In the genomic region with DNA sequence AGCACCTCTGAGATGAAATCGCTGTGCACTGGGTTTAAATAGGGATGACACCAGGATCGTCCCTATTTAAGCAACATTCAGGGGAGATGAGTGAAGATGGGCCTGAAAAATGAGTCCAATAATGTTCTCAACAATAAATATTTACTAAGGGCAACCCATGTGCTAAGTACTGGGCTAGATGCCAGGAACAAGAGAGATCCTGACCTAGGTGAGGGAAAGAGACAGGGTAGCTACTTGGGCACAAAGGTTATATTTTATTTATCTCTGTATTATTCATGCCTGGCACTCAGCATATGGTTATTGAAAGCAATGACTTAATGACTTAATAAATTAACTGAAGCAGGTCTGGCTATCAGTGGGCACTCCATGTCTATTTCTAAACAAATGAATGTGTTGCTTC, we compare ENCODE assay signal across 28 cellular contexts. TPM values are rescaled to one million over a fixed set of nuclear protein-coding genes. Genes with fewer than 3 reads are reported as not detected.
DNase-seq lines count a peak whose midpoint lies in the region; ATAC-seq lines count a peak whose summit lies in the region.
"Had no signal": no experiment of that assay in that cellular context is flagged by ENCODE, and none has a peak within 500 bp of the region (broad histone marks: within the 10 kb centered on the region; RNA-seq: fewer than 3 reads in every experiment).

No MANE protein-coding gene starts in this region.

- H3K79me2 ChIP-seq in GM23248 (ENCODE audit: insufficient read depth): no peaks in the 10 kb centered on the region

- no peaks in the 10 kb centered on the region for H3K9me3 ChIP-seq in GM23248 (ENCODE audit: low read depth)
- H3K9me3 ChIP-seq: ascending aorta, upper lobe of left lung had no signal

- no peak overlapping the region for H3K4me2 ChIP-seq in GM23248 (ENCODE audit: unreplicated experiment)
- H3K4me2 ChIP-seq: PC-9 had no signal

- ATAC-seq in left lobe of liver (peak; percentile 87), HG03135 (IDR thresholded peaks at IDR 0.05; ENCODE audit: unreplicated experiment) (no peak)

- no peak overlapping the region for H3K9ac ChIP-seq in GM23248

- H2AFZ ChIP-seq in GM23248: no peak overlapping the region
- H2AFZ ChIP-seq: PC-9 had no signal

- no peaks in the 10 kb centered on the region for H3K4me1 ChIP-seq in GM23248 (ENCODE audit: insufficient read depth)
- H3K4me1 ChIP-seq: ascending aorta, upper lobe of left lung had no signal

- no peak overlapping the region for H3K27ac ChIP-seq in GM23248
- H3K27ac ChIP-seq: ascending aorta, C4-2B, PC-9, upper lobe of left lung had no signal

- 7 to 21% methylated on average over 2 of the region's 2 CpGs for WGBS in GM23248 (ENCODE audit: low coverage in 1 of 2, low lambda C conversion rate in 2 of 2, missing lambda C conversion rate in 2 of 2), 2 experiments

- no peaks in the 10 kb centered on the region for H4K20me1 ChIP-seq in GM23248 (ENCODE audit: insufficient read depth)

- no peak overlapping the region for H3K4me3 ChIP-seq in GM23248
- H3K4me3 ChIP-seq: ascending aorta, PC-9, upper lobe of left lung had no signal

- peak; percentile 73 for DNase-seq in DMS53 (lab: John Stamatoyannopoulos, UW)
- peak; percentile 52 for DNase-seq in NCI-H1092 (lab: John Stamatoyannopoulos, UW)
- peak; percentile 1 for DNase-seq in NCI-H345 treated with DMSO at 0.1 percent for 48 hours (lab: John Stamatoyannopoulos, UW; ENCODE audit: unreplicated experiment)
- no peak for DNase-seq in left lobe of liver (ENCODE audit: low spot score)
- DNase-seq in GM23248: no peak
- DNase-seq in amygdala (lab: John Stamatoyannopoulos, UW): no peak
- DNase-seq: activated CD4-positive, alpha-beta T cell treated with anti-CD3 and anti-CD28 coated beads for 4 hours; activated effector memory CD4-positive, alpha-beta T cell treated with anti-CD3 and anti-CD28 coated beads, Interleukin-2, amount 50 U/mL, for 16 hours; activated naive CD8-positive, alpha-beta T cell treated with anti-CD3 and anti-CD28 coated beads for 36 hours; cortex of kidney; GDM1; head of caudate nucleus; IMR-90; mammary epithelial cell; NCI-H2227 treated with DMSO at 0.1 percent for 48 hours; nephron progenitor cell; NK-92 treated with Interleukin-12 subunit alpha and Interleukin-12 subunit beta, amount 100 ng/mL, for 24 hours; PC-9; stimulated activated CD4-positive, alpha-beta T cell treated with anti-CD3 and anti-CD28 coated beads, Interleukin-12 subunit alpha, Interleukin-12 subunit beta, amount 100 ng/mL, for 4 hours; stimulated activated CD4-positive, alpha-beta T cell treated with anti-CD3 and anti-CD28 coated beads, Interleukin-4, amount 100 ng/mL, for 1 hour; upper lobe of left lung had no signal

- H3K36me3 ChIP-seq in GM23248 (ENCODE audit: low read depth): no peaks in the 10 kb centered on the region
- H3K36me3 ChIP-seq: ascending aorta, upper lobe of left lung had no signal

- H3K27me3 ChIP-seq in GM23248 (replicated peaks; ENCODE audit: insufficient read depth): peaks cover 75% of the 10 kb centered on the region
- H3K27me3 ChIP-seq: ascending aorta, upper lobe of left lung had no signal

- H3F3A ChIP-seq in GM23248 (ENCODE audit: insufficient read depth): no peaks in the 10 kb centered on the region

- H3K9me2 ChIP-seq in GM23248 (ENCODE audit: insufficient read depth): no peaks in the 10 kb centered on the region

- in situ Hi-C loops in GM23248 (cut with MboI): no loop called here

RNA-seq across cellular contexts. Expression of gene AVPR1B, which starts 27.4 kb away (rescaled TPM):
- not detected for total RNA-seq in left lobe of liver
- not detected in 2 replicates for total RNA-seq in GM23248 (2014; rRNA removed; shearing (Covaris generic))
- not detected in 2 replicates for polyA plus RNA-seq in GM23248 (2016; fragmentation: Nextera tagmentation; extraction: Ambion mirVana)
- total RNA-seq: activated naive CD8-positive, alpha-beta T cell treated with anti-CD3 and anti-CD28 coated beads for 36 hours; ascending aorta; cardiac septum; fibroblast of villous mesenchyme; IMR-90; kidney epithelial cell; mammary epithelial cell; PC-9; upper lobe of left lung had no signal
- polyA plus RNA-seq: esophagus, IMR-90, mammary epithelial cell had no signal

RNA-seq across cellular contexts. Expression of gene FAM72A, which starts 58.0 kb away (rescaled TPM):
- 0.23 TPM for total RNA-seq in left lobe of liver
- 2.5 TPM in 1 of 2 replicates, not detected in the other for total RNA-seq in GM23248 (2014; rRNA removed; shearing (Covaris generic))
- polyA plus RNA-seq in GM23248 (2016; fragmentation: Nextera tagmentation; extraction: Ambion mirVana): 3.1 and 4.3 TPM in 2 replicates

RNA-seq across cellular contexts. Expression of gene SRGAP2, which starts 58.7 kb away (rescaled TPM):
- 13.2 TPM for total RNA-seq in left lobe of liver
- 51.1 and 55.3 TPM in 2 replicates for total RNA-seq in GM23248 (2014; rRNA removed; shearing (Covaris generic))
- polyA plus RNA-seq in GM23248 (2016; fragmentation: Nextera tagmentation; extraction: Ambion mirVana): 35.8 and 42.3 TPM in 2 replicates

Comparison
In these comparisons a context has a peak if more than half of its experiments do, and no peak if none do; other contexts are left out.
1. DNase-seq: peak in DMS53 (single experiment), NCI-H1092 (single experiment) and NCI-H345 treated with DMSO at 0.1 percent for 48 hours (single experiment); none in left lobe of liver (single experiment), GM23248 (single experiment) and amygdala (0 of 56).